Comparison of ENCODE assay signal across 22 cellular contexts in genomic region chr4:16448240-16448639, GRCh38.
A peak's percentile ranks its signal among the peaks of the same experiment; 100 is the strongest.
DNase-seq lines count a peak whose midpoint lies in the region; ATAC-seq, FAIRE-seq and TF ChIP-seq lines count a peak whose summit lies in the region.
"Had no signal": no experiment of that assay in that cellular context is flagged by ENCODE, and none has a peak within 500 bp of the region (broad histone marks: within the 10 kb centered on the region; RNA-seq: fewer than 3 reads in every experiment).

No MANE protein-coding gene starts in this region.

- no peak overlapping the region for H3K4me3 Mint-ChIP-seq in nephron
- no peak overlapping the region for H3K4me3 Mint-ChIP-seq in WTC11
- H3K4me3 Mint-ChIP-seq: B cell; CD4-positive, alpha-beta T cell; CD8-positive, alpha-beta T cell had no signal

- H3K9me3 ChIP-seq in pancreas = no peaks in the 10 kb centered on the region
- H3K9me3 ChIP-seq: A549, Caco-2 had no signal

- no peak for FAIRE-seq in pancreas (lab: Jason Lieb, UNC)
- FAIRE-seq: A549, D721Med, G401.6, GM12891, GM19239 had no signal

- WGBS in pancreas, 2 donors = 14 to 21% methylated on average over 2 of the region's 2 CpGs

- TF ChIP-seq CTCF in LNCaP clone FGC (IDR thresholded peaks at IDR 0.05; ENCODE audit: control insufficient read depth, extremely low read depth, insufficient read depth) = no peak
- TF ChIP-seq CTCF in nephron (IDR thresholded peaks at IDR 0.05; ENCODE audit: unreplicated experiment in 3 of 3) = no peak
- no peak for TF ChIP-seq CTCF in pancreas (IDR thresholded peaks at IDR 0.05)
- TF ChIP-seq CTCF in WTC11 (IDR thresholded peaks at IDR 0.05) = no peak

- intact Hi-C loops in pancreas (cut with DNase I) = loop anchor here in 1 of 3 donors (10.0 kb wide), 1 partner anchor 163 kb away; no protein-coding TSS in a partner anchor

- POLR2A ChIA-PET in WTC11 (lab: Charles Lee) = no interaction called here

- no peak overlapping the region for H3K27ac ChIP-seq in pancreas
- H3K27ac ChIP-seq: 22Rv1; A549; BLaER1 treated with 17β-estradiol and CSF1 and Interleukin-3, amounts not matched to agents 10 nM and 100 nM; C4-2B had no signal

- H3K9me3 Mint-ChIP-seq in nephron (no peaks in the 10 kb centered on the region), WTC11 (no peaks in the 10 kb centered on the region)
- H3K9me3 Mint-ChIP-seq: CD4-positive, alpha-beta T cell; CD8-positive, alpha-beta T cell had no signal

- H3K4me3 ChIP-seq in LNCaP clone FGC (ENCODE audit: low read depth, low read length) = no peak overlapping the region
- no peak overlapping the region for H3K4me3 ChIP-seq in pancreas
- H3K4me3 ChIP-seq: A549; BLaER1 treated with 17β-estradiol and CSF1 and Interleukin-3, amounts not matched to agents 10 nM and 100 nM had no signal

- no peaks in the 10 kb centered on the region for H3K36me3 Mint-ChIP-seq in nephron (ENCODE audit: low read depth)
- no peaks in the 10 kb centered on the region for H3K36me3 Mint-ChIP-seq in WTC11
- H3K36me3 Mint-ChIP-seq: CD8-positive, alpha-beta T cell had no signal

- ATAC-seq in pancreas (peak; percentile 56 to 81 (median 64)), HG03196 (IDR thresholded peaks at IDR 0.05; ENCODE audit: unreplicated experiment) (no peak), WTC11 (no peak), HG03520 (IDR thresholded peaks at IDR 0.05; ENCODE audit: unreplicated experiment) (no peak)
- ATAC-seq: A549; CD8-positive, alpha-beta T cell had no signal

- H3K4me1 Mint-ChIP-seq in nephron (peaks cover 33% of the 10 kb centered on the region), WTC11 (peaks cover 3% of the 10 kb centered on the region; the same call in 1 of the 2 replicates)
- H3K4me1 Mint-ChIP-seq: B cell had no signal

- no peaks in the 10 kb centered on the region for H3K36me3 ChIP-seq in pancreas
- H3K36me3 ChIP-seq: BLaER1 treated with 17β-estradiol and CSF1 and Interleukin-3, amounts not matched to agents 10 nM and 100 nM had no signal

- CTCF ChIA-PET in WTC11 (lab: Charles Lee) = interaction anchor here (1.1 kb wide), 1 partner anchor 170 kb away, joined by 3 read pairs; no protein-coding TSS in a partner anchor

- H3K27ac Mint-ChIP-seq in nephron = peak overlapping the region; percentile 61 to 69 (median 66)
- no peak overlapping the region for H3K27ac Mint-ChIP-seq in WTC11
- H3K27ac Mint-ChIP-seq: B cell; CD4-positive, alpha-beta T cell; CD8-positive, alpha-beta T cell had no signal

- H3K27me3 ChIP-seq in pancreas = no peaks in the 10 kb centered on the region
- H3K27me3 ChIP-seq: BLaER1 treated with 17β-estradiol and CSF1 and Interleukin-3, amounts not matched to agents 10 nM and 100 nM had no signal

- DNase-seq in LNCaP clone FGC (ENCODE audit: low read depth) (peak; percentile 7), pancreas (peak in 1 of 6 donors; percentile 16), WTC11 (ENCODE audit: low spot score) (no peak)
- DNase-seq: AML-193; Caco-2; Calu3; CD4-positive, alpha-beta T cell; CD8-positive, alpha-beta T cell; DMS79 treated with DMSO at 0.1 percent for 48 hours; GF-D8 had no signal

- H3K27me3 Mint-ChIP-seq in nephron (ENCODE audit: low read depth) (no peaks in the 10 kb centered on the region), WTC11 (ENCODE audit: low read depth) (peaks cover 88% of the 10 kb centered on the region)
- H3K27me3 Mint-ChIP-seq: B cell had no signal

- H3K4me1 ChIP-seq in pancreas = peaks cover 5 to 11% (median 9%) of the 10 kb centered on the region in 3 donors
- H3K4me1 ChIP-seq: A549, Caco-2 had no signal

TF ChIP-seq in WTC11, 78 proteins besides CTCF, POLR2A, EP300 and RAD21:
- TF ChIP-seq USF2 (CRISPR knock-in tag; IDR thresholded peaks at IDR 0.05) = no peak
- no peak for TF ChIP-seq RELA (CRISPR knock-in tag; IDR thresholded peaks at IDR 0.05; ENCODE audit: borderline replicate concordance)
- TF ChIP-seq ATF2 (CRISPR knock-in tag; IDR thresholded peaks at IDR 0.05; ENCODE audit: borderline replicate concordance, low read depth) = no peak
- no peak for TF ChIP-seq MXD4 (CRISPR knock-in tag; IDR thresholded peaks at IDR 0.05; ENCODE audit: borderline replicate concordance)
- TF ChIP-seq NFATC4 (CRISPR knock-in tag; IDR thresholded peaks at IDR 0.05) = no peak

Comparison
In these comparisons a context has a peak if more than half of its experiments do, and no peak if none do; other contexts are left out.
1. ATAC-seq: peak in pancreas (4 of 4); none in HG03196 (single experiment), WTC11 (single experiment) and HG03520 (single experiment).